Comparison of ENCODE assay signal across 1 cellular context in the genomic region with DNA sequence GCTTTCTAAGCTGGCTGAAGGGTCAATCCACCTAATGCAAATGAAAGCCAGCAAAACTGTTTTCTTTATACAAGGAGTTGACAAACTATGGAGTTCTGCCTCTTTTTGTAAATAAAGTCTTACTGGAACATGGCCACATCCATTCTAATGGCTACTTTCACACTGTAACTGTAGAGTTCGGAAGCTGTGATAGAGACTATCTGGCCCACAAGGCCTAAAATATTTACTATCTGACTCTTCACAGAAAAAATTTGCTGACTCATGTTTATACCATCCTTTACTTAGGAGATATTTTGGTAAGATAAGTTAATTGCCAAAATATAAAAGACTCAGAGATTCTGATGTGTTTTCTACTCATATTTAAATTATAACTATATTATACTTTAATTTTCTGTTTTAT.
TF ChIP-seq lines count a peak whose summit lies in the region.

No MANE protein-coding gene starts in this region.

TF ChIP-seq in H1, 55 proteins besides CTCF, POLR2A, EP300 and RAD21:
- TF ChIP-seq BACH1 (IDR thresholded peaks at IDR 0.05; ENCODE audit: low read length) (peak; percentile 81), GTF2F1 (IDR thresholded peaks at IDR 0.05; ENCODE audit: borderline replicate concordance, low read depth, low read length) (no peak), CHD7 (IDR thresholded peaks at IDR 0.05; ENCODE audit: insufficient replicate concordance, low read length) (no peak), MAX (IDR thresholded peaks at IDR 0.05) (no peak), MAFK (IDR thresholded peaks at IDR 0.05; ENCODE audit: low read depth, low read length) (peak; percentile 88)
